9 cellular contexts compared by ENCODE assay signal in the genomic region with DNA sequence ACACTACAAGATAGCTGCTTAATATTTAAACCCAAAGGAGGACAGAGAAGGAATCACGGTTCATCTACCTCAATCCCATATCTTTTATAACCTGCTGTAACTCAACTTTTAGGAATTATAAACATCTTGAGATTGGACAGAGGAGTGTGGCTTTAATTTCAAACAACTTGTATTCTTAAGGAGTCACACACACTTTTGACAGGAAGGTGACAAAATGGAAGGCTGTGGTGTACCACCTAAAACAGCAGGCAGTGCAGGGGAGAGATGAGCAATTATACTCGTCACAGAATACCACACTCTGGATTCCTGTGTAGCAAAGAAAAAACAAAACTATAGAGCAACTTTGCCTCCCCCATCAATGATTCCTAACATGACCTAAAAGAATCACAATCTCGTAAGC.
DNase-seq lines count a peak whose midpoint lies in the region; ATAC-seq and TF ChIP-seq lines count a peak whose summit lies in the region.
"Had no signal": no experiment of that assay in that cellular context is flagged by ENCODE, and none has a peak within 500 bp of the region (broad histone marks: within the 10 kb centered on the region; RNA-seq: fewer than 3 reads in every experiment).

No MANE protein-coding gene starts in this region.

- peak overlapping the region; percentile 68 for H3K4me3 ChIP-seq in DOHH2 (ENCODE audit: low read length)
- H3K4me3 ChIP-seq in Karpas-422 (ENCODE audit: low read length): peak overlapping the region; percentile 56
- peak overlapping the region; percentile 12 for H3K4me3 ChIP-seq in epithelial cell of proximal tubule (ENCODE audit: low read depth, low read length)
- H3K4me3 ChIP-seq in ovary: no peak overlapping the region
- H3K4me3 ChIP-seq in breast epithelium: no peak overlapping the region

- H3K4me1 Mint-ChIP-seq in MCF 10A (ENCODE audit: insufficient read depth, unreplicated experiment) (peaks cover 45% of the 10 kb centered on the region), H9 (peaks cover 10 to 14% of the 10 kb centered on the region in 2 experiments)

- intact Hi-C loops in MCF 10A (cut with micrococcal nuclease) (no loop called here), ovary (cut with DNase I) (no loop called here), breast epithelium (cut with DNase I; ENCODE audit: low total_unique reads) (no loop called here)

- POLR2A ChIA-PET in MCF 10A (lab: Yijun Ruan, JAX): interaction anchor here (0.6 to 0.9 kb wide), 6 partner anchors 8 to 69 kb away, joined by 3 to 4 read pairs (median 4); no protein-coding TSS in a partner anchor

- CTCF ChIA-PET in MCF 10A (lab: Yijun Ruan, JAX): interaction anchor here (0.6 kb wide), 1 partner anchor 233 kb away, joined by 3 read pairs; no protein-coding TSS in a partner anchor

- peaks cover 99% of the 10 kb centered on the region for H3K79me2 ChIP-seq in DOHH2 (ENCODE audit: control insufficient read depth, low read length)
- H3K79me2 ChIP-seq in Karpas-422 (ENCODE audit: low read length): peaks cover 100% of the 10 kb centered on the region
- H3K79me2 ChIP-seq in H9 (ENCODE audit: insufficient read depth, low read length): peaks cover 6% of the 10 kb centered on the region; the same call in 1 of the 2 replicates

- H4K5ac ChIP-seq in H9 (ENCODE audit: insufficient read length, low read depth, low read length): no peak overlapping the region

- H3K27me3 ChIP-seq in DOHH2 (ENCODE audit: control insufficient read depth, low read length) (no peaks in the 10 kb centered on the region), Karpas-422 (ENCODE audit: low read length) (no peaks in the 10 kb centered on the region), ovary (no peaks in the 10 kb centered on the region), breast epithelium (no peaks in the 10 kb centered on the region), H9 (ENCODE audit: insufficient read depth, low read length) (no peaks in the 10 kb centered on the region)

- H3K27ac ChIP-seq in DOHH2 (ENCODE audit: low read depth, low read length) (peak overlapping the region; percentile 80), Karpas-422 (ENCODE audit: low read length) (peak overlapping the region; percentile 90), ovary (no peak overlapping the region), breast epithelium (no peak overlapping the region), H9 (ENCODE audit: insufficient read length, low read depth, low read length) (no peak overlapping the region)

- H3K27ac Mint-ChIP-seq in MCF 10A (ENCODE audit: low read depth, unreplicated experiment) (no peak overlapping the region), H9 (no peak overlapping the region)
- H3K27ac Mint-ChIP-seq: dendritic cell treated with granulocyte-macrophage colony-stimulating factor and Interleukin-4, amounts not matched to agents 40 ng/mL and 50 ng/mL, for 4 days had no signal

- ATAC-seq in GM21447 (IDR thresholded peaks at IDR 0.05; ENCODE audit: unreplicated experiment): peak; percentile 69

- no peak for TF ChIP-seq EP300 in ovary (IDR thresholded peaks at IDR 0.05)

- H4K8ac ChIP-seq in H9 (replicated peaks; ENCODE audit: insufficient read length, low read depth, low read length): no peak overlapping the region

- TF ChIP-seq POLR2A in ovary (IDR thresholded peaks at IDR 0.05) (no peak), breast epithelium (IDR thresholded peaks at IDR 0.05) (no peak)

- H3K9me3 ChIP-seq in DOHH2 (ENCODE audit: control insufficient read depth, insufficient read depth, low read length): peaks cover 14% of the 10 kb centered on the region
- no peaks in the 10 kb centered on the region for H3K9me3 ChIP-seq in Karpas-422 (ENCODE audit: low read length)
- no peaks in the 10 kb centered on the region for H3K9me3 ChIP-seq in ovary
- H3K9me3 ChIP-seq in breast epithelium: no peaks in the 10 kb centered on the region
- no peaks in the 10 kb centered on the region for H3K9me3 ChIP-seq in H9 (ENCODE audit: control insufficient read depth, low read depth, low read length)

- H3K14ac ChIP-seq in H9 (ENCODE audit: insufficient read depth, low read length): no peak overlapping the region

- no peak overlapping the region for H4K91ac ChIP-seq in H9 (ENCODE audit: insufficient read length, low read depth, low read length)

- H3K4ac ChIP-seq in H9 (ENCODE audit: low read depth, low read length): no peak overlapping the region

- H2BK120ac ChIP-seq in H9 (ENCODE audit: low read depth, low read length, poor library complexity, severe bottlenecking): no peak overlapping the region

- no peak for TF ChIP-seq CTCF in DOHH2 (IDR thresholded peaks at IDR 0.05; ENCODE audit: low read depth, low read length, poor library complexity, severe bottlenecking)
- TF ChIP-seq CTCF in epithelial cell of proximal tubule (conservative IDR thresholded peaks at IDR 0.05; ENCODE audit: low read depth, low read length): no peak
- TF ChIP-seq CTCF in MCF 10A (IDR thresholded peaks at IDR 0.05; ENCODE audit: unreplicated experiment): no peak
- no peak for TF ChIP-seq CTCF in ovary (IDR thresholded peaks at IDR 0.05)
- no peak for TF ChIP-seq CTCF in breast epithelium (IDR thresholded peaks at IDR 0.05)
- TF ChIP-seq CTCF in H9 (conservative IDR thresholded peaks at IDR 0.05): no peak

- peaks cover 11% of the 10 kb centered on the region for H3F3A ChIP-seq in DOHH2 (ENCODE audit: control insufficient read depth, insufficient read depth)

- H3K4me2 ChIP-seq in DOHH2 (ENCODE audit: low read length) (peak overlapping the region; percentile 86), Karpas-422 (ENCODE audit: low read depth, low read length, poor library complexity, severe bottlenecking) (peak overlapping the region; percentile 74), H9 (ENCODE audit: insufficient read depth, insufficient read length, low read length) (no peak overlapping the region)

- H3K9me2 ChIP-seq in DOHH2 (replicated peaks; ENCODE audit: control insufficient read depth, low read length) (no peaks in the 10 kb centered on the region), Karpas-422 (replicated peaks; ENCODE audit: insufficient read depth, low read length) (no peaks in the 10 kb centered on the region)

- BruUV-seq in MCF 10A (replicated peaks; lab: Mats Ljungman, UMichigan): no TSS peak

- H2BK12ac ChIP-seq in H9 (ENCODE audit: insufficient read length, low read depth, low read length): no peak overlapping the region

- H2BK15ac ChIP-seq in H9 (ENCODE audit: low read depth, low read length): no peak overlapping the region

- no peaks in the 10 kb centered on the region for H3K23me2 ChIP-seq in H9 (ENCODE audit: insufficient read length, low read depth, low read length, poor library complexity, severe bottlenecking)

- H3K4me1 ChIP-seq in DOHH2 (ENCODE audit: control insufficient read depth, low read length): peaks cover 82% of the 10 kb centered on the region
- peaks cover 92% of the 10 kb centered on the region for H3K4me1 ChIP-seq in Karpas-422 (ENCODE audit: low read length)
- H3K4me1 ChIP-seq in ovary (ENCODE audit: insufficient read depth): peaks cover 2% of the 10 kb centered on the region
- H3K4me1 ChIP-seq in breast epithelium: no peaks in the 10 kb centered on the region
- peaks cover 2% of the 10 kb centered on the region; the same call in 1 of the 2 replicates for H3K4me1 ChIP-seq in H9 (ENCODE audit: insufficient read depth, low read length)

- no peak overlapping the region for H2BK5ac ChIP-seq in H9 (ENCODE audit: insufficient read length, low read length)

- H2AFZ ChIP-seq in Karpas-422 (ENCODE audit: low read length): no peak overlapping the region
- no peak overlapping the region for H2AFZ ChIP-seq in H9 (ENCODE audit: low read length)

- H3K18ac ChIP-seq in H9 (ENCODE audit: insufficient read length, low read depth, low read length): no peak overlapping the region

- H3K9me3 Mint-ChIP-seq in MCF 10A (ENCODE audit: unreplicated experiment): no peaks in the 10 kb centered on the region
- peaks cover 0 to 4% of the 10 kb centered on the region in 2 experiments; a peak in 1 of 5 replicates for H3K9me3 Mint-ChIP-seq in H9
- H3K9me3 Mint-ChIP-seq: dendritic cell treated with granulocyte-macrophage colony-stimulating factor and Interleukin-4, amounts not matched to agents 40 ng/mL and 50 ng/mL, for 4 days had no signal

- H3K9ac ChIP-seq in Karpas-422 (ENCODE audit: low read length) (peak overlapping the region; percentile 52), H9 (ENCODE audit: extremely low read depth, insufficient read length, low read length) (no peak overlapping the region)

- no peaks in the 10 kb centered on the region for H3K27me3 Mint-ChIP-seq in MCF 10A (ENCODE audit: insufficient read depth, unreplicated experiment)
- H3K27me3 Mint-ChIP-seq in H9 (ENCODE audit: low read depth): no peaks in the 10 kb centered on the region
- H3K27me3 Mint-ChIP-seq: dendritic cell treated with granulocyte-macrophage colony-stimulating factor and Interleukin-4, amounts not matched to agents 40 ng/mL and 50 ng/mL, for 4 days had no signal

- H3K36me3 ChIP-seq in DOHH2 (ENCODE audit: control insufficient read depth, low read length) (peaks cover 38% of the 10 kb centered on the region), Karpas-422 (ENCODE audit: insufficient read depth, low read length) (no peaks in the 10 kb centered on the region), ovary (no peaks in the 10 kb centered on the region), breast epithelium (no peaks in the 10 kb centered on the region)

- no peak overlapping the region for H2BK20ac ChIP-seq in H9 (ENCODE audit: low read depth, low read length, poor library complexity, severe bottlenecking)

- H3K79me1 ChIP-seq in H9 (ENCODE audit: insufficient read depth, low read depth, low read length, poor library complexity, severe bottlenecking): no peaks in the 10 kb centered on the region

- WGBS in ovary, 3 donors: 80 to 87% (median 84%) methylated on average over 3 of the region's 3 CpGs
- WGBS in H9 (ENCODE audit: extremely low coverage, insufficient read length, low lambda C conversion rate): no CpG with 5 or more reads among the region's 3 CpGs

- H3K23ac ChIP-seq in H9 (ENCODE audit: insufficient read length, low read depth, low read length): no peak overlapping the region

- H3K4me3 Mint-ChIP-seq in MCF 10A (ENCODE audit: unreplicated experiment) (no peak overlapping the region), H9 (no peak overlapping the region)
- H3K4me3 Mint-ChIP-seq: dendritic cell treated with granulocyte-macrophage colony-stimulating factor and Interleukin-4, amounts not matched to agents 40 ng/mL and 50 ng/mL, for 4 days had no signal

- H2AK5ac ChIP-seq in H9 (ENCODE audit: insufficient read length, low read length): no peak overlapping the region

- H3T11ph ChIP-seq in H9 (ENCODE audit: low read length): no peak overlapping the region

- H3K56ac ChIP-seq in H9 (ENCODE audit: insufficient read length, low read depth, low read length): no peak overlapping the region

- DNase-seq in Karpas-422 (peak; percentile 66), epithelial cell of proximal tubule (ENCODE audit: low read depth) (no peak), MCF 10A (ENCODE audit: unreplicated experiment) (no peak), ovary (no peak), breast epithelium (ENCODE audit: low spot score in 2 of 2) (no peak), H9 (no peak)

- H3K36me3 Mint-ChIP-seq in MCF 10A (ENCODE audit: insufficient read depth, unreplicated experiment): no peaks in the 10 kb centered on the region
- H3K36me3 Mint-ChIP-seq in H9 (ENCODE audit: insufficient read depth in 1 of 3, low read depth in 3 of 3): peaks cover 0 to 10% (median 2%) of the 10 kb centered on the region in 3 experiments; a peak in 2 of 7 replicates

- H4K20me1 ChIP-seq in DOHH2 (ENCODE audit: control insufficient read depth, insufficient read depth, low read depth, low read length) (no peaks in the 10 kb centered on the region), Karpas-422 (ENCODE audit: insufficient read depth, low read depth, low read length) (no peaks in the 10 kb centered on the region), H9 (ENCODE audit: control insufficient read depth, insufficient read depth, insufficient read length) (no peaks in the 10 kb centered on the region)

Comparison
In these comparisons a context has a peak if more than half of its experiments do, and no peak if none do; other contexts are left out.
1. H3K27ac ChIP-seq: peak in DOHH2 (single experiment) and Karpas-422 (single experiment); none in ovary (0 of 2), breast epithelium (0 of 2) and H9 (single experiment).
2. H3K4me3 ChIP-seq: peak in DOHH2 (single experiment), Karpas-422 (single experiment) and epithelial cell of proximal tubule (single experiment); none in ovary (single experiment) and breast epithelium (0 of 3).